Comparison of ENCODE assay signal across 8 cellular contexts in the genomic region with DNA sequence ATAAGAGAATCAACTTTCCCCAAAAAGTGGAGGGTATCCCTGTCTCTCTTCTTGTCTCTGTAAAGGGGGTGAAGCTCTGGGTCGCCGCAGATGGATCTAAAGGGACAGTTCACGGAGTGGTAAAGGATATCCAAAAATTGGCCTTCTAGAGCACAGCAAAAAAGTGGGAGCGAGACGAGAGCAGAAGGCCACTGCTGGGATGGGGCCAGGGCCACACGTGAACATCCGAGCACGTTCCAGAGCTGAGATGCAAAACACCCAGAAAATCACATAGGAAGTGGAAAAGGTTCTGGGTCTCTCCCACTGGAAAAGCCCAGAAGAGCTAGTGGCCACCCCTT. TPM values are rescaled to one million over a fixed set of nuclear protein-coding genes. Genes with fewer than 3 reads are reported as not detected.
DNase-seq lines count a peak whose midpoint lies in the region; ATAC-seq and TF ChIP-seq lines count a peak whose summit lies in the region.

No MANE protein-coding gene starts in this region.

- peaks cover 53% of the 10 kb centered on the region for H3K4me1 ChIP-seq in Loucy (ENCODE audit: insufficient read depth, low read length, poor library complexity, severe bottlenecking)

- no peaks in the 10 kb centered on the region for H3F3A ChIP-seq in Loucy (ENCODE audit: low read depth)

- peak overlapping the region; percentile 87 for H3K9ac ChIP-seq in Loucy (ENCODE audit: low read depth, low read length, poor library complexity, severe bottlenecking)

- H3K9me2 ChIP-seq in Loucy (replicated peaks; ENCODE audit: low read depth, low read length), result no peaks in the 10 kb centered on the region

- H3K4me3 ChIP-seq in AG04450 (ENCODE audit: low read depth, low read length) (peak overlapping the region; percentile 94), Loucy (ENCODE audit: low read length, poor library complexity, severe bottlenecking) (peak overlapping the region; percentile 88), dorsolateral prefrontal cortex (peak overlapping the region; percentile 53 to 97 (median 85))

- peaks cover 49% of the 10 kb centered on the region for H4K20me1 ChIP-seq in Loucy (ENCODE audit: insufficient read depth, low read length, poor library complexity, severe bottlenecking)

- H3K27ac ChIP-seq in AG04450 (ENCODE audit: low read depth, low read length) (peak overlapping the region; percentile 77), dorsolateral prefrontal cortex (peak overlapping the region in 50 of 59 donors; percentile 2 to 98 (median 71))

- H3K4me2 ChIP-seq in Loucy (ENCODE audit: low read depth, low read length, poor library complexity, severe bottlenecking), result peak overlapping the region; percentile 95

- H3K9me3 ChIP-seq in AG04450 (ENCODE audit: control insufficient read depth, insufficient read depth, low read length), result no peaks in the 10 kb centered on the region; the same call in 1 of the 2 replicates
- no peaks in the 10 kb centered on the region for H3K9me3 ChIP-seq in Loucy (ENCODE audit: insufficient read depth, low read depth, low read length)

- POLR2A ChIA-PET in AG04450 (lab: Yijun Ruan, JAX), result interaction anchor here (0.8 to 2.5 kb wide), 14 partner anchors 9 to 165 kb away, joined by 3 to 27 read pairs (median 4); partner anchors contain the start of gene EFHC1
- POLR2A ChIA-PET in naive thymus-derived CD8-positive, alpha-beta T cell (lab: Charles Lee), result interaction anchor here (0.8 to 3.2 kb wide), 5 partner anchors 9 to 291 kb away, joined by 3 to 16 read pairs (median 4); partner anchors contain the start of genes EFHC1, MCM3 and PAQR8

- no peak for ATAC-seq in naive thymus-derived CD8-positive, alpha-beta T cell
- ATAC-seq in HG03439 (IDR thresholded peaks at IDR 0.05; ENCODE audit: unreplicated experiment), result no peak

- in situ Hi-C loops in GM13977 (cut with MboI; ENCODE audit: low pct_unique_long_range_greater_than_20kb, low sequenced_read_pairs, unreplicated experiment), result no loop called here

- no peaks in the 10 kb centered on the region for H3K9me3 Mint-ChIP-seq in naive thymus-derived CD8-positive, alpha-beta T cell

- CTCF ChIA-PET in AG04450 (lab: Charles Lee), result interaction anchor here (0.7 to 4.0 kb wide), 23 partner anchors 9 to 313 kb away, joined by 3 to 31 read pairs (median 4); no protein-coding TSS in a partner anchor

- TF ChIP-seq CTCF in AG04450 (IDR thresholded peaks at IDR 0.05; ENCODE audit: low read depth, low read length) (no peak), Loucy (conservative IDR thresholded peaks at IDR 0.05; ENCODE audit: low read length) (no peak), dorsolateral prefrontal cortex (IDR thresholded peaks at IDR 0.05 in 54 of 56, conservative IDR thresholded peaks at IDR 0.05 in 2 of 56; ENCODE audit: low read depth in 1 of 56, partially characterized antibody in 56 of 56) (no peak), GM13977 (IDR thresholded peaks at IDR 0.05; ENCODE audit: extremely low read depth, insufficient read depth, missing control alignments) (no peak)

- H3K27ac Mint-ChIP-seq in naive thymus-derived CD8-positive, alpha-beta T cell, result peak overlapping the region; percentile 67 to 96 (median 88)

- DNase-seq in AG04450 (ENCODE audit: low read depth, low spot score), result no peak
- DNase-seq in dorsolateral prefrontal cortex, result peak in 1 of 10 donors; percentile 11
- DNase-seq in naive thymus-derived CD8-positive, alpha-beta T cell, result no peak
- no peak for DNase-seq in GM13977 (ENCODE audit: low spot score)
- DNase-seq in GM19240 (ENCODE audit: insufficient read length, low spot score), result no peak
- DNase-seq in stimulated activated CD4-positive, alpha-beta T cell treated with anti-CD3 and anti-CD28 coated beads, Interleukin-4, amount 100 ng/mL, for 24 hours, result no peak

- intact Hi-C loops in dorsolateral prefrontal cortex (cut with DNase I), result loop anchor here (2.0 to 10.0 kb wide), 4 partner anchors 59 to 155 kb away; partner anchors contain the start of gene EFHC1 (in 2 of the 2)

- H3K4me1 Mint-ChIP-seq in naive thymus-derived CD8-positive, alpha-beta T cell, result peaks cover 33 to 55% (median 52%) of the 10 kb centered on the region in 4 donors

- peaks cover 56% of the 10 kb centered on the region for H3K79me2 ChIP-seq in Loucy (ENCODE audit: insufficient read depth, low read length)

- H3K36me3 Mint-ChIP-seq in naive thymus-derived CD8-positive, alpha-beta T cell, result peaks cover 0 to 3% (median 0%) of the 10 kb centered on the region in 3 donors

- H3K27me3 Mint-ChIP-seq in naive thymus-derived CD8-positive, alpha-beta T cell, result no peaks in the 10 kb centered on the region

- H3K27me3 ChIP-seq in AG04450 (ENCODE audit: control insufficient read depth, insufficient read depth, low read length) (no peaks in the 10 kb centered on the region), Loucy (ENCODE audit: insufficient read depth, low read length, poor library complexity, severe bottlenecking) (no peaks in the 10 kb centered on the region), dorsolateral prefrontal cortex (no peaks in the 10 kb centered on the region)

- no peak overlapping the region for H2AFZ ChIP-seq in Loucy (ENCODE audit: low read length)

- peak overlapping the region; percentile 74 to 92 (median 87) for H3K4me3 Mint-ChIP-seq in naive thymus-derived CD8-positive, alpha-beta T cell

- H3K36me3 ChIP-seq in Loucy (ENCODE audit: insufficient read depth, low read length), result no peaks in the 10 kb centered on the region

RNA-seq across cellular contexts. Expression of gene TRAM2, which starts 0.8 kb away (rescaled TPM):
- 134 and 152 TPM in 2 replicates for polyA plus RNA-seq in AG04450 (2011; rRNA removed)
- polyA minus RNA-seq in AG04450 (2011; rRNA and poly(A)+ RNA removed), result 164 and 174 TPM in 2 replicates
- total RNA-seq in dorsolateral prefrontal cortex, result 1 to 10 TPM; 2.9 to 8.9 (median 5.2) TPM
- total RNA-seq in naive thymus-derived CD8-positive, alpha-beta T cell, result 1 to 10 TPM; 9.4 to 9.9 TPM
- polyA plus RNA-seq in naive thymus-derived CD8-positive, alpha-beta T cell, result 1 to 10 TPM; 3.1 to 4.9 (median 3.3) TPM
